Comparison of ENCODE assay signal across 7 cellular contexts in the genomic region with DNA sequence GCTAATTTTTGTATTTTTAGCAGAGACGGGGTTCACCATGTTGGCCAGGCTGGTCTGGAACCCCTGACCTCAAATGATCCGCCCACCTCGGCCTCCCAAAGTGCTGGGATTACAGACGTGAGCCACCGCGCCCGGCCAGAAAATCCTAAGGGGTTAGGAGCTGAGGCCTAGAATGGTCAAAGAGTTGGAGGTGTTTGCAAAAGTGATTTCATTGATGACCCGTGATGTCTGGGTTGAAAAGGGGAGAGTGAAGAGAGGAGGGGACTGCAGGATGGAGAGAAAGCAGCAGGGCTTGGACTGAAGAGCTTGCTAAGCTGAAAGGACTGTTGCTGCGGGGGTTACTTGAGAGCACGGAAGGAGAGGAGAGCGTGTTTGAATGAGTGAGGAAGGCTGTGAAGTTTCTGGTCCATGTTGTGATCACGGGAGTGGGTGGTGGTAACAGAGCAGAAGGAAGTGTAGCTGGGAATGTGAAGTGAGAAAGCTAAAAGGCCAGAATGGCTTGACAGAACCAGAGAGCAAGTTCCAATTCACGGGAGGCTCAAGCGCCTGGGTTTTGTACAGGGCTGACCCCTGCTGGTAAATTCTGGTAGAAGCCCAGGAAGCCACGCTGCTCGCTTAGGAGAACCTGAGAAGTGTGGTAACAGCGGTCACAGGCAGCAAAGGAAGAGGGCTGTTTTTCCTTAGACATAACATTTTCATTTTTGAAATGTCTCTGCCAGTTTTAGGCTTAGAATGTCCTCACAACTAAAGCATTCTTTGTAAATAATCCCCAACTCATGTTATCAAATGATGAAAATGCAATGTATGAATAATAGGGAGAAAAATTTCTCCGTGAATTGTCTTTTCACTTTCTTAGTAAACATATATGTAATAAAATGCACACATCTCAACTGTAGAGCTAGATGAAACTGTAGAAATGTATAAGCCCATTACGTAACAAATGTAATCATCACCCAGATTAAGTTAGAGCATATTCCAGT. TPM values are rescaled to one million over a fixed set of nuclear protein-coding genes. Genes with fewer than 3 reads are reported as not detected.
DNase-seq lines count a peak whose midpoint lies in the region; ATAC-seq and TF ChIP-seq lines count a peak whose summit lies in the region.

No MANE protein-coding gene starts in this region.

- DNase-seq in NCI-H510A treated with DMSO at 0.1 percent for 48 hours (lab: John Stamatoyannopoulos, UW): peak; percentile 74
- DNase-seq in activated CD4-positive, alpha-beta T cell treated with anti-CD3 and anti-CD28 coated beads, Interleukin-2, amount 50 U/mL, for 1 hour: peak; percentile 64
- DNase-seq in dermis blood vessel endothelial cell: peak; percentile 80
- DNase-seq in right lobe of liver: peak; percentile 67 to 80 (median 74)
- peak; percentile 48 to 55 for DNase-seq in stimulated activated CD4-positive, alpha-beta T cell treated with anti-CD3 and anti-CD28 coated beads, Interleukin-4, amount 100 ng/mL, for 48 hours (ENCODE audit: low read depth in 2 of 2)

- no peak overlapping the region for H3K27ac ChIP-seq in right lobe of liver

- no peaks in the 10 kb centered on the region for H3K9me3 ChIP-seq in right lobe of liver

- no peaks in the 10 kb centered on the region for H3K36me3 ChIP-seq in right lobe of liver

- no peaks in the 10 kb centered on the region for H3K4me1 ChIP-seq in right lobe of liver

- ATAC-seq in HG02981 (IDR thresholded peaks at IDR 0.05; ENCODE audit: unreplicated experiment) (peak; percentile 82), right lobe of liver (peak; percentile 100)

- TF ChIP-seq POLR2A in right lobe of liver (IDR thresholded peaks at IDR 0.05): no peak

- H3K27me3 ChIP-seq in right lobe of liver: no peaks in the 10 kb centered on the region

- WGBS in right lobe of liver (ENCODE audit: insufficient coverage, low coverage, low lambda C conversion rate, missing lambda C conversion rate): 24% methylated on average over 13 of the region's 19 CpGs

- intact Hi-C loops in right lobe of liver (cut with DNase I): no loop called here

- TF ChIP-seq CTCF in GM12874 (IDR thresholded peaks at IDR 0.05; ENCODE audit: insufficient read depth, low read depth, low read length) (peak; percentile 88), right lobe of liver (IDR thresholded peaks at IDR 0.05) (peak; percentile 72 to 87 (median 84))

- no peak overlapping the region for H3K4me3 ChIP-seq in right lobe of liver

RNA-seq across cellular contexts. Expression of a gene that starts 40.5 kb away (rescaled TPM):
- 107 and 193 TPM in 2 replicates for total RNA-seq in dermis blood vessel endothelial cell
- total RNA-seq in right lobe of liver: 100 to 1,000 TPM in 1 of 6 experiments, 10 to 100 TPM in 5; 42.9 to 114 (median 69.8) TPM

RNA-seq across cellular contexts. Expression of a gene that starts 57.3 kb away (rescaled TPM):
- total RNA-seq in dermis blood vessel endothelial cell (62.5 and 141 TPM in 2 replicates), right lobe of liver (100 to 1,000 TPM in 1 of 6 experiments, 10 to 100 TPM in 5; 65.0 to 119 (median 81.3) TPM)
